Comparison of ENCODE assay signal across 8 cellular contexts in genomic region chr12:7017870-7018349, GRCh38. TPM values are rescaled to one million over a fixed set of nuclear protein-coding genes. Genes with fewer than 3 reads are reported as not detected.
DNase-seq lines count a peak whose midpoint lies in the region; ATAC-seq, FAIRE-seq and TF ChIP-seq lines count a peak whose summit lies in the region.

No MANE protein-coding gene starts in this region.

- H3K4me1 ChIP-seq in PC-3 (ENCODE audit: insufficient read depth, low read length) (peaks cover 15% of the 10 kb centered on the region), ectodermal cell (ENCODE audit: control insufficient read depth, insufficient read depth, low read length) (peaks cover 6% of the 10 kb centered on the region)

- POLR2A ChIA-PET in PC-3 (lab: Charles Lee; ENCODE audit: unreplicated experiment), result no interaction called here

- peak overlapping the region; percentile 92 for H3K27ac ChIP-seq in PC-3 (ENCODE audit: low read length)
- H3K27ac ChIP-seq in ectodermal cell (ENCODE audit: insufficient read depth, low read depth, low read length, poor library complexity, severe bottlenecking), result no peak overlapping the region

- H3K27me3 ChIP-seq in PC-3 (ENCODE audit: low read length), result no peaks in the 10 kb centered on the region
- no peaks in the 10 kb centered on the region for H3K27me3 ChIP-seq in ectodermal cell (ENCODE audit: control insufficient read depth, insufficient read depth, low read length, poor library complexity, severe bottlenecking)

- FAIRE-seq in RCC 7860 (lab: Jason Lieb, UNC), result no peak

- H3K36me3 ChIP-seq in PC-3 (ENCODE audit: low read depth, low read length) (no peaks in the 10 kb centered on the region), ectodermal cell (ENCODE audit: control insufficient read depth, insufficient read depth, low read length) (peaks cover 7% of the 10 kb centered on the region)

- peak overlapping the region; percentile 93 for H2AFZ ChIP-seq in PC-3 (ENCODE audit: low read length)

- TF ChIP-seq CTCF in PC-3 (conservative IDR thresholded peaks at IDR 0.05; ENCODE audit: low read depth, low read length), result no peak

- peak; percentile 1 for DNase-seq in activated gamma-delta T cell treated with anti-CD3 and anti-CD28 coated beads, Interleukin-2, amount 50 U/mL, for 16 hours (ENCODE audit: low read depth)
- no peak for DNase-seq in activated gamma-delta T cell (lab: John Stamatoyannopoulos, UW)
- peak; percentile 9 for DNase-seq in PC-3
- DNase-seq in myocyte (ENCODE audit: low read depth), result peak; percentile 68
- DNase-seq in RCC 7860 (ENCODE audit: low spot score), result no peak
- no peak for DNase-seq in posterior vena cava (ENCODE audit: low spot score)

- BruUV-seq in PC-3 (replicated peaks; lab: Mats Ljungman, UMichigan), result no TSS peak

- H3K9me3 ChIP-seq in PC-3 (ENCODE audit: low read length) (no peaks in the 10 kb centered on the region), ectodermal cell (ENCODE audit: control insufficient read depth, low read length) (no peaks in the 10 kb centered on the region)

- H3K9me2 ChIP-seq in PC-3 (replicated peaks; ENCODE audit: low read length), result no peaks in the 10 kb centered on the region

- peak overlapping the region; percentile 96 for H3K4me2 ChIP-seq in PC-3 (ENCODE audit: low read length)

- peak overlapping the region; percentile 79 for H3K9ac ChIP-seq in PC-3 (ENCODE audit: low read length)

- CTCF ChIA-PET in PC-3 (lab: Charles Lee), result interaction anchor here (0.5 to 0.8 kb wide), 3 partner anchors 74 to 171 kb away, joined by 3 to 4 read pairs (median 3); partner anchors contain the start of genes C12orf57 and RNU7-1

- no peaks in the 10 kb centered on the region for H4K20me1 ChIP-seq in PC-3 (ENCODE audit: low read length)

- WGBS in ectodermal cell, 2 experiments, result 2 to 3% methylated on average over 25 of the region's 25 CpGs

- ATAC-seq in HG02884 (IDR thresholded peaks at IDR 0.05; ENCODE audit: unreplicated experiment), result peak; percentile 23
- ATAC-seq in PC-3, result peak; percentile 23

- peaks cover 33% of the 10 kb centered on the region for H3K79me2 ChIP-seq in PC-3 (ENCODE audit: low read length)

- H3K4me3 ChIP-seq in PC-3 (ENCODE audit: low read length) (peak overlapping the region; percentile 97), ectodermal cell (ENCODE audit: insufficient read depth, low read depth, low read length) (peak overlapping the region; percentile 88)

- H3F3A ChIP-seq in PC-3 (ENCODE audit: low read length, unreplicated experiment), result no peaks in the 10 kb centered on the region

- intact Hi-C loops in PC-3 (cut with micrococcal nuclease), result loop anchor here (2.0 to 5.0 kb wide), 4 partner anchors 46 to 95 kb away; partner anchors contain the start of genes C12orf57, C1R, EMG1 and PHB2
- intact Hi-C loops in posterior vena cava (cut with DNase I), result loop anchor here in 1 of 2 donors (2.0 kb wide), 1 partner anchor 51 kb away; no protein-coding TSS in a partner anchor

RNA-seq across cellular contexts. Expression of gene LPCAT3, which starts 0.4 kb away (rescaled TPM):
- total RNA-seq in PC-3 (2014; rRNA removed), result 16.3 and 21.5 TPM in 2 replicates
- polyA plus RNA-seq in ectodermal cell (2013, experiment 1 of 4), result 44.1 TPM
- 51.4 TPM for polyA plus RNA-seq in ectodermal cell (2013, experiment 2 of 4)
- polyA plus RNA-seq in ectodermal cell (2013, experiment 3 of 4), result 31.9 TPM
- polyA plus RNA-seq in ectodermal cell (2013, experiment 4 of 4), result 38.1 TPM
- total RNA-seq in myocyte, result 55.7 and 79.8 TPM in 2 replicates
- 47.5 TPM for polyA plus RNA-seq in myocyte (2012)
- 10 to 100 TPM; 24.2 to 29.0 TPM for total RNA-seq in posterior vena cava

RNA-seq across cellular contexts. Expression of gene C1S, which starts 42.6 kb away (rescaled TPM):
- 2.1 and 2.9 TPM in 2 replicates for total RNA-seq in PC-3 (2014; rRNA removed)
- 2.6 TPM for polyA plus RNA-seq in ectodermal cell (2013, experiment 1 of 4)
- 1.5 TPM for polyA plus RNA-seq in ectodermal cell (2013, experiment 2 of 4)
- 0.80 TPM for polyA plus RNA-seq in ectodermal cell (2013, experiment 3 of 4)
- 2.1 TPM for polyA plus RNA-seq in ectodermal cell (2013, experiment 4 of 4)
- total RNA-seq in myocyte, result 85.7 and 119 TPM in 2 replicates
- polyA plus RNA-seq in myocyte (2012), result 129 TPM
- 100 to 1,000 TPM; 585 to 986 TPM for total RNA-seq in posterior vena cava

RNA-seq across cellular contexts. Expression of gene EMG1, which starts 47.2 kb away (rescaled TPM):
- total RNA-seq in PC-3 (2014; rRNA removed) (40.7 and 44.3 TPM in 2 replicates), myocyte (33.3 and 52.3 TPM in 2 replicates), posterior vena cava (10 to 100 TPM; 38.4 to 43.9 TPM)
- 40.0 TPM for polyA plus RNA-seq in ectodermal cell (2013, experiment 1 of 4)
- 34.5 TPM for polyA plus RNA-seq in ectodermal cell (2013, experiment 2 of 4)
- polyA plus RNA-seq in ectodermal cell (2013, experiment 3 of 4), result 21.3 TPM
- polyA plus RNA-seq in ectodermal cell (2013, experiment 4 of 4), result 24.4 TPM
- 50.7 TPM for polyA plus RNA-seq in myocyte (2012)

RNA-seq across cellular contexts. Expression of gene PHB2, which starts 47.4 kb away (rescaled TPM):
- total RNA-seq in PC-3 (2014; rRNA removed) (353 and 376 TPM in 2 replicates), myocyte (222 and 275 TPM in 2 replicates), posterior vena cava (100 to 1,000 TPM in 1 of 2 donors, 10 to 100 TPM in 1; 98.8 to 110 TPM)
- polyA plus RNA-seq in ectodermal cell (2013, experiment 1 of 4), result 272 TPM
- polyA plus RNA-seq in ectodermal cell (2013, experiment 2 of 4), result 264 TPM
- polyA plus RNA-seq in ectodermal cell (2013, experiment 3 of 4), result 236 TPM
- 262 TPM for polyA plus RNA-seq in ectodermal cell (2013, experiment 4 of 4)
- 163 TPM for polyA plus RNA-seq in myocyte (2012)

Comparison
In these comparisons a context has a peak if more than half of its experiments do, and no peak if none do; other contexts are left out.
1. DNase-seq: peak in activated gamma-delta T cell treated with anti-CD3 and anti-CD28 coated beads, Interleukin-2, amount 50 U/mL, for 16 hours (single experiment), PC-3 (single experiment) and myocyte (single experiment); none in activated gamma-delta T cell (single experiment), RCC 7860 (single experiment) and posterior vena cava (single experiment).
2. RNA of gene C1S, which starts 42.6 kb away (total RNA-seq): 585 to 986 TPM in posterior vena cava and 85.7 to 119 TPM in myocyte; 2.1 to 2.9 TPM in PC-3; every median in the first group is over 10 times any median in the second.